ENCODE assay signal across 19 cellular contexts in the genomic region with DNA sequence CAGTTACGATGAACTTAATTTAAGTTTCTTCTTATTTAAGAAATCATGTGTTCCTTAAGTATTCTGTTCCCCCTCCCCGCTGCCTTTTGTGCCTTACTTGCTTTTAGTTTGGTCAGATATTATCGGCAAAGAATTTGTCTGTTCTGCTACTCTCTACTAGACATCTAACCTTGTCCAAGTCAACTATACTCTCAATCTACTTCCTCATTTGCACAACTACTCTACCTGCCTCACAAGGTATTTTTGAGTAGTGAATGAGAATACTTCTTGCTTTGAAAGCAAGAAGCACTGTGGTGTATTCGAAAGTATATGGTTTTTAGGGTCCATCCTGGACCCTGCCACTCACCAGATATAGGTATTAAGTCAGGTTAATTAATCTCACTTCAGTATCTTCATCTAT. TPM values are rescaled to one million over a fixed set of nuclear protein-coding genes. Genes with fewer than 3 reads are reported as not detected.
DNase-seq lines count a peak whose midpoint lies in the region; ATAC-seq, FAIRE-seq and TF ChIP-seq lines count a peak whose summit lies in the region.
"Had no signal": no experiment of that assay in that cellular context is flagged by ENCODE, and none has a peak within 500 bp of the region (broad histone marks: within the 10 kb centered on the region; RNA-seq: fewer than 3 reads in every experiment).

No MANE protein-coding gene starts in this region.

- H3K4me3 Mint-ChIP-seq in activated T-helper 17 cell treated with anti-CD3 and anti-CD28 coated beads, Interleukin-2, amount 50 U/mL, for 72 hours: no peak overlapping the region
- H3K4me3 Mint-ChIP-seq in Caco-2 (ENCODE audit: unreplicated experiment): no peak overlapping the region
- H3K4me3 Mint-ChIP-seq: HFFc6 had no signal

- no peaks in the 10 kb centered on the region for H3K27me3 Mint-ChIP-seq in activated T-helper 17 cell treated with anti-CD3 and anti-CD28 coated beads, Interleukin-2, amount 50 U/mL, for 72 hours
- H3K27me3 Mint-ChIP-seq in Caco-2 (ENCODE audit: insufficient read depth, unreplicated experiment): no peaks in the 10 kb centered on the region

- no peaks in the 10 kb centered on the region for H3K9me2 ChIP-seq in Loucy (replicated peaks; ENCODE audit: low read depth, low read length)

- H2AFZ ChIP-seq in Loucy (ENCODE audit: low read length): no peak overlapping the region
- no peak overlapping the region for H2AFZ ChIP-seq in K562 (ENCODE audit: low read depth, low read length)

- FAIRE-seq in GM12891 (lab: Jason Lieb, UNC): peak; percentile 51
- FAIRE-seq in K562 (lab: Jason Lieb, UNC): no peak
- peak; percentile 32 for FAIRE-seq in urothelium cell line (lab: Jason Lieb, UNC)

- H3K36me3 Mint-ChIP-seq in activated T-helper 17 cell treated with anti-CD3 and anti-CD28 coated beads, Interleukin-2, amount 50 U/mL, for 72 hours (ENCODE audit: low read depth): no peaks in the 10 kb centered on the region
- H3K36me3 Mint-ChIP-seq in Caco-2 (ENCODE audit: insufficient read depth, unreplicated experiment): peaks cover 7% of the 10 kb centered on the region

- DNase-seq in GM12891 (ENCODE audit: insufficient read length, low spot score): no peak
- no peak for DNase-seq in K562 (ENCODE audit: extremely low read depth in 1 of 4, low spot score in 3 of 4)
- DNase-seq in urothelium cell line (ENCODE audit: low spot score): no peak
- no peak for DNase-seq in cerebellum (ENCODE audit: low spot score)
- DNase-seq in Caco-2: no peak
- DNase-seq: DMS153; GOT3; HFFc6; NCI-H1092; NCI-H187 treated with DMSO at 0.1 percent for 48 hours; NCI-H2171 treated with DMSO at 0.1 percent for 48 hours; NCI-H748 treated with DMSO at 0.1 percent for 48 hours; NK-92 treated with Interleukin-12 subunit alpha and Interleukin-12 subunit beta, amount 100 ng/mL, for 24 hours; SHP77 treated with DMSO at 0.1 percent for 48 hours; T-helper 1 cell had no signal

- POLR2A ChIA-PET in K562 (lab: Yijun Ruan, JAX) (interaction anchor here (1.0 to 2.1 kb wide), 2 partner anchors 8 to 16 kb away, joined by 5 to 8 read pairs; no protein-coding TSS in a partner anchor), Caco-2 (lab: Charles Lee) (interaction anchor here (0.8 kb wide), 2 partner anchors 8 to 11 kb away, joined by 3 to 6 read pairs; no protein-coding TSS in a partner anchor)

- H3K27me3 ChIP-seq in Loucy (ENCODE audit: insufficient read depth, low read length, poor library complexity, severe bottlenecking) (no peaks in the 10 kb centered on the region), K562 (ENCODE audit: control insufficient read depth in 2 of 2, insufficient read depth in 2 of 2, low read length in 2 of 2) (no peaks in the 10 kb centered on the region), Caco-2 (replicated peaks; ENCODE audit: control insufficient read depth, insufficient read depth, low read length) (no peaks in the 10 kb centered on the region)

- intact Hi-C loops in K562 (cut with micrococcal nuclease): no loop called here
- intact Hi-C loops in Caco-2 (cut with micrococcal nuclease; ENCODE audit: unreplicated experiment): no loop called here

- H3K4me2 ChIP-seq in Loucy (ENCODE audit: low read depth, low read length, poor library complexity, severe bottlenecking) (peak overlapping the region; percentile 39), K562 (ENCODE audit: insufficient read depth, low read length) (no peak overlapping the region; the same call in 1 of the 2 replicates)
- H3K4me2 ChIP-seq: KMS-11 had no signal

- H3K27ac ChIP-seq in K562 (ENCODE audit: extremely low read depth, low read depth, low read length): no peak overlapping the region
- H3K27ac ChIP-seq: KMS-11 had no signal

- H3K4me1 ChIP-seq in Loucy (ENCODE audit: insufficient read depth, low read length, poor library complexity, severe bottlenecking): peaks cover 31% of the 10 kb centered on the region
- peaks cover 0 to 14% of the 10 kb centered on the region in 2 experiments; a peak in 3 of 5 replicates for H3K4me1 ChIP-seq in K562 (replicated peaks in 1 of 2; ENCODE audit: control insufficient read depth in 2 of 2, insufficient read depth in 2 of 2, low read length in 2 of 2)
- no peaks in the 10 kb centered on the region for H3K4me1 ChIP-seq in Caco-2

- in situ Hi-C loops in K562 (cut with MboI): no loop called here

- H3K79me2 ChIP-seq in Loucy (ENCODE audit: insufficient read depth, low read length): peaks cover 81% of the 10 kb centered on the region
- H3K79me2 ChIP-seq in K562 (ENCODE audit: control insufficient read depth, insufficient read depth, low read length): peaks cover 2% of the 10 kb centered on the region; the same call in 1 of the 3 replicates

- no peak overlapping the region for H3K27ac Mint-ChIP-seq in activated T-helper 17 cell treated with anti-CD3 and anti-CD28 coated beads, Interleukin-2, amount 50 U/mL, for 72 hours
- no peak overlapping the region for H3K27ac Mint-ChIP-seq in Caco-2 (ENCODE audit: unreplicated experiment)
- H3K27ac Mint-ChIP-seq: HFFc6 had no signal

- H3F3A ChIP-seq in Loucy (ENCODE audit: low read depth): no peaks in the 10 kb centered on the region

- ATAC-seq in K562: peak; percentile 46; the same call in 2 of the 3 replicates
- no peak for ATAC-seq in activated T-helper 17 cell treated with anti-CD3 and anti-CD28 coated beads, Interleukin-2, amount 50 U/mL, for 72 hours (replicated peaks)

- H3K4me3 ChIP-seq in Loucy (ENCODE audit: low read length, poor library complexity, severe bottlenecking) (no peak overlapping the region), K562 (no peak overlapping the region), Caco-2 (ENCODE audit: low read depth, low read length) (no peak overlapping the region)
- H3K4me3 ChIP-seq: HAP-1 had no signal

- H3K9me1 ChIP-seq in K562 (ENCODE audit: control insufficient read depth, insufficient read depth, low read length): no peaks in the 10 kb centered on the region

- no peak overlapping the region for H3K9ac ChIP-seq in Loucy (ENCODE audit: low read depth, low read length, poor library complexity, severe bottlenecking)
- H3K9ac ChIP-seq in K562 (ENCODE audit: insufficient read depth in 1 of 2, low read depth in 2 of 2, low read length in 2 of 2): no peak overlapping the region
- H3K9ac ChIP-seq: KMS-11 had no signal

- CTCF ChIA-PET in K562 (lab: Yijun Ruan, JAX; ENCODE audit: low intra/inter-chr PET ratio): no interaction called here
- CTCF ChIA-PET in Caco-2 (lab: Charles Lee): no interaction called here

- H3K9me3 Mint-ChIP-seq in activated T-helper 17 cell treated with anti-CD3 and anti-CD28 coated beads, Interleukin-2, amount 50 U/mL, for 72 hours: no peaks in the 10 kb centered on the region
- no peaks in the 10 kb centered on the region for H3K9me3 Mint-ChIP-seq in Caco-2 (ENCODE audit: unreplicated experiment)
- H3K9me3 Mint-ChIP-seq: HFFc6 had no signal

- WGBS in K562 (ENCODE audit: insufficient coverage, low coverage, missing lambda C conversion rate): 56% methylated on average over 4 of the region's 4 CpGs

- no peak for TF ChIP-seq POLR2A in GM12891 (IDR thresholded peaks at IDR 0.05; ENCODE audit: low read depth, low read length)
- TF ChIP-seq POLR2A in K562 (conservative IDR thresholded peaks at IDR 0.05): no peak

- TF ChIP-seq CTCF in Loucy (conservative IDR thresholded peaks at IDR 0.05; ENCODE audit: low read length): no peak
- TF ChIP-seq CTCF in K562 (IDR thresholded peaks at IDR 0.05 in 2 of 3, conservative IDR thresholded peaks at IDR 0.05 in 1 of 3; ENCODE audit: insufficient read depth in 2 of 3, low read depth in 1 of 3, low read length in 3 of 3): no peak
- no peak for TF ChIP-seq CTCF in Caco-2 (IDR thresholded peaks at IDR 0.05; ENCODE audit: insufficient read depth in 1 of 2, low read depth in 1 of 2, low read length in 1 of 2, severe bottlenecking in 1 of 2, unreplicated experiment in 1 of 2)

- H3K9me3 ChIP-seq in Loucy (ENCODE audit: insufficient read depth, low read depth, low read length): no peaks in the 10 kb centered on the region
- no peaks in the 10 kb centered on the region for H3K9me3 ChIP-seq in K562 (replicated peaks; ENCODE audit: control insufficient read depth, insufficient read depth, low read depth, low read length)
- no peaks in the 10 kb centered on the region for H3K9me3 ChIP-seq in Caco-2
- H3K9me3 ChIP-seq: HAP-1 had no signal

- TF ChIP-seq RAD21 in K562 (CRISPR knock-in tag; conservative IDR thresholded peaks at IDR 0.05 in 1 of 2, IDR thresholded peaks at IDR 0.05 in 1 of 2): no peak

- peaks cover 12% of the 10 kb centered on the region for H3K4me1 Mint-ChIP-seq in activated T-helper 17 cell treated with anti-CD3 and anti-CD28 coated beads, Interleukin-2, amount 50 U/mL, for 72 hours
- H3K4me1 Mint-ChIP-seq in Caco-2 (ENCODE audit: low read depth, unreplicated experiment): no peaks in the 10 kb centered on the region

- BruUV-seq in K562 (replicated peaks; lab: Mats Ljungman, UMichigan) (no TSS peak), Caco-2 (replicated peaks; lab: Mats Ljungman, UMichigan) (no TSS peak)

- H4K20me1 ChIP-seq in Loucy (ENCODE audit: insufficient read depth, low read length, poor library complexity, severe bottlenecking) (peaks cover 29% of the 10 kb centered on the region), K562 (replicated peaks; ENCODE audit: control insufficient read depth, insufficient read depth, low read length) (no peaks in the 10 kb centered on the region)

- H3K36me3 ChIP-seq in Loucy (ENCODE audit: insufficient read depth, low read length) (no peaks in the 10 kb centered on the region), K562 (ENCODE audit: control insufficient read depth, insufficient read depth, low read length) (no peaks in the 10 kb centered on the region), Caco-2 (ENCODE audit: control insufficient read depth, insufficient read depth, low read length) (no peaks in the 10 kb centered on the region)
- H3K36me3 ChIP-seq: HAP-1 had no signal

- TF ChIP-seq EP300 in K562 (IDR thresholded peaks at IDR 0.05; ENCODE audit: low read length): no peak

RNA-seq across cellular contexts. Expression of gene KLHL5, which starts 8.0 kb away (rescaled TPM):
- polyA plus RNA-seq in GM12891 (2012; ENCODE audit: low read depth, missing spikeins): 4.3 TPM
- total RNA-seq in K562 (2011; cell fraction: chromatin; rRNA removed; ENCODE audit: low replicate concordance): 7.4 and 18.8 TPM in 2 replicates
- total RNA-seq in K562 (2011; cell fraction: nucleolus; rRNA removed): 3.7 TPM in 2 replicates
- 8.4 and 14.3 TPM in 2 replicates for total RNA-seq in K562 (2011; cell fraction: nucleoplasm; rRNA removed)
- 14.1 and 16.7 TPM in 2 replicates for total RNA-seq in K562 (2014; rRNA removed)
- 30.8 and 34.3 TPM in 2 replicates for total RNA-seq in K562 (2014; rRNA removed; fragmentation: Illumina TruSeq; extraction: Trizol)
- total RNA-seq in K562 (2015; rRNA removed; fragmentation: Illumina TruSeq; extraction: Trizol): 24.9 and 28.0 TPM in 2 replicates
- total RNA-seq in K562 (2021): 21.0 and 22.9 TPM in 2 replicates
- polyA plus RNA-seq in K562 (2011; rRNA removed): 22.1 and 27.9 TPM in 2 replicates
- 6.5 and 28.1 TPM in 2 replicates for polyA plus RNA-seq in K562 (2011; cell fraction: cytosol; rRNA removed)
- 6.3 and 16.1 TPM in 2 replicates for polyA plus RNA-seq in K562 (2011; cell fraction: nucleus; rRNA removed)
- 24.3 and 24.7 TPM in 2 replicates for polyA plus RNA-seq in K562 (2012)
- polyA plus RNA-seq in K562 (2014; fragmentation: Illumina TruSeq; extraction: Trizol): 21.1 and 22.1 TPM in 2 replicates
- 1 to 10 TPM; 8.0 to 8.8 TPM for polyA plus RNA-seq in K562 (2014; fragmentation: Nextera tagmentation; extraction: Ambion mirVana)
- 12.2 and 16.3 TPM in 2 replicates for polyA plus RNA-seq in K562 (2014; rRNA removed)
- 56.2 and 82.8 TPM in 2 replicates for polyA minus RNA-seq in K562 (2011; rRNA and poly(A)+ RNA removed)
- polyA minus RNA-seq in K562 (2011; cell fraction: cytosol; rRNA and poly(A)+ RNA removed): 16.0 and 22.0 TPM in 2 replicates
- 5.4 and 14.7 TPM in 2 replicates for polyA minus RNA-seq in K562 (2011; cell fraction: nucleus; rRNA and poly(A)+ RNA removed)
- total RNA-seq in activated T-helper 17 cell treated with anti-CD3 and anti-CD28 coated beads, Interleukin-2, amount 50 U/mL, for 72 hours: 10 to 100 TPM; 19.4 to 28.1 TPM
- 116 TPM for total RNA-seq in cerebellum
- 74.6 and 96.5 TPM in 2 replicates for total RNA-seq in Caco-2 (2022)

RNA-seq across cellular contexts. Expression of gene TMEM156, which starts 21.8 kb away (rescaled TPM):
- 17.7 TPM for polyA plus RNA-seq in GM12891 (2012; ENCODE audit: low read depth, missing spikeins)
- total RNA-seq in K562 (2011; cell fraction: chromatin; rRNA removed; ENCODE audit: low replicate concordance): 3.8 and 11.7 TPM in 2 replicates
- total RNA-seq in K562 (2011; cell fraction: nucleolus; rRNA removed): 1.3 and 2.1 TPM in 2 replicates
- 5.1 and 6.9 TPM in 2 replicates for total RNA-seq in K562 (2011; cell fraction: nucleoplasm; rRNA removed)
- total RNA-seq in K562 (2014; rRNA removed): 2.9 and 3.5 TPM in 2 replicates
- total RNA-seq in K562 (2014; rRNA removed; fragmentation: Illumina TruSeq; extraction: Trizol): 7.6 and 9.2 TPM in 2 replicates
- total RNA-seq in K562 (2015; rRNA removed; fragmentation: Illumina TruSeq; extraction: Trizol): 8.3 and 9.6 TPM in 2 replicates
- 3.7 and 4.4 TPM in 2 replicates for total RNA-seq in K562 (2021)
- polyA plus RNA-seq in K562 (2011; rRNA removed): 5.0 and 9.6 TPM in 2 replicates
- 0.51 and 4.6 TPM in 2 replicates for polyA plus RNA-seq in K562 (2011; cell fraction: cytosol; rRNA removed)
- 1.5 and 2.5 TPM in 2 replicates for polyA plus RNA-seq in K562 (2011; cell fraction: nucleus; rRNA removed)
- polyA plus RNA-seq in K562 (2012): 5.2 and 9.9 TPM in 2 replicates
- 7.4 and 7.6 TPM in 2 replicates for polyA plus RNA-seq in K562 (2014; fragmentation: Illumina TruSeq; extraction: Trizol)
- polyA plus RNA-seq in K562 (2014; fragmentation: Nextera tagmentation; extraction: Ambion mirVana): 1 to 10 TPM; 5.9 to 6.9 TPM
- 4.7 and 6.4 TPM in 2 replicates for polyA plus RNA-seq in K562 (2014; rRNA removed)
- polyA minus RNA-seq in K562 (2011; rRNA and poly(A)+ RNA removed): 4.3 and 10.8 TPM in 2 replicates
- 1.1 and 1.8 TPM in 2 replicates for polyA minus RNA-seq in K562 (2011; cell fraction: cytosol; rRNA and poly(A)+ RNA removed)
- 2.0 and 6.6 TPM in 2 replicates for polyA minus RNA-seq in K562 (2011; cell fraction: nucleus; rRNA and poly(A)+ RNA removed)
- 10 to 100 TPM; 25.7 to 37.9 TPM for total RNA-seq in activated T-helper 17 cell treated with anti-CD3 and anti-CD28 coated beads, Interleukin-2, amount 50 U/mL, for 72 hours
- 0.09 TPM for total RNA-seq in cerebellum
- not detected in 2 replicates for total RNA-seq in Caco-2 (2022)
